ENCODE assay signal across 1 cellular context in the genomic region with DNA sequence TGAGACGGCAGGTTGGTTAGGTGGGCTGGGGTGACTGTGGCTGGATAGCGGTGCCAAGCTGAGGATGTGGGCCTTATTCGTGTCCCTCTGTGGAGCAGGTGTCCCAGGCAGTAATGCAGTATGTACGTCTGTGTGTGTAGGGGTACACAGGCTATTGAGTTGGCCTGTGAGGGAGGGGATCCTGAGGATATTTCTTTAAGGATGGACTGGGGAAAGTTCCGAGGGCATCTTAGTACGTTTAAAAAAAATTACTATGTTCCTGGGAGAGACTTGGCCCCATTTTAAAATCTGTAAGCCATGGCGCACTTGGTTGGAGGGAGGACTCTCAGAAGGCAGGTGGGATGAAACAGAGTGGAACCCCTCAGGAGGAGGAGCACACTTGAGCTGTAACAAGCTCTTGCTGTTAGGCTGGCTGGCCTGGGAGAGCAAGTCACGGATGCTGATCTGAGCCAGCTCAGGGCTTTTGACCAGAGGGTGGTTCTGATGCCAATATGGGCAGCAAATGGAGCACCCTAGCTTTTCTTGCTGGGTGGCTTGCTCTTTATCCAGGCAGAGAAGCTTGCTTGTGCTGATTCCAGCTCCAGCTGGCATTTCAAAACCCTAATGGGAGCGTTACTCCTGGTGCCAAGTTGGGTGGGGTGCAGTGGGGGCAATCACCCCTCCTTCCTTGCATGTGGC.
TF ChIP-seq lines count a peak whose summit lies in the region.

No MANE protein-coding gene starts in this region.

TF ChIP-seq in endothelial cell of umbilical vein, 7 proteins besides CTCF, POLR2A, EP300 and RAD21 (continued from another document):
- TF ChIP-seq GATA2 (IDR thresholded peaks at IDR 0.05; ENCODE audit: insufficient read depth, insufficient read length, low read depth, low read length) (no peak), EZH2 (IDR thresholded peaks at IDR 0.05; ENCODE audit: borderline replicate concordance, low read depth, low read length, severe bottlenecking) (no peak), JUN (IDR thresholded peaks at IDR 0.05; ENCODE audit: borderline replicate concordance, insufficient read depth, insufficient read length, low read depth) (no peak), FOS (IDR thresholded peaks at IDR 0.05; ENCODE audit: borderline replicate concordance, insufficient read depth, low read length) (no peak)
- TF ChIP-seq, protein P1, sequence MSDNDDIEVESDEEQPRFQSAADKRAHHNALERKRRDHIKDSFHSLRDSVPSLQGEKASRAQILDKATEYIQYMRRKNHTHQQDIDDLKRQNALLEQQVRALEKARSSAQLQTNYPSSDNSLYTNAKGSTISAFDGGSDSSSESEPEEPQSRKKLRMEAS (IDR thresholded peaks at IDR 0.05; ENCODE audit: insufficient read depth, insufficient read length), result no peak
